11 cellular contexts compared by ENCODE assay signal in genomic region chr17:50763716-50764450, GRCh38. TPM values are rescaled to one million over a fixed set of nuclear protein-coding genes. Genes with fewer than 3 reads are reported as not detected.
DNase-seq lines count a peak whose midpoint lies in the region; ATAC-seq and FAIRE-seq lines count a peak whose summit lies in the region.
"Had no signal": no experiment of that assay in that cellular context is flagged by ENCODE, and none has a peak within 500 bp of the region (broad histone marks: within the 10 kb centered on the region; RNA-seq: fewer than 3 reads in every experiment).

No MANE protein-coding gene starts in this region.

- no peak overlapping the region for H3K27ac ChIP-seq in duodenal mucosa (ENCODE audit: low read depth, low read length)
- peak overlapping the region in 1 of 2 donors; percentile 4 for H3K27ac ChIP-seq in small intestine (ENCODE audit: low read depth in 1 of 2, low read length in 1 of 2)
- H3K27ac ChIP-seq: KMS-11 had no signal

- H3K9me3 ChIP-seq in duodenal mucosa (ENCODE audit: control insufficient read depth in 1 of 2, low read length in 2 of 2): no peaks in the 10 kb centered on the region
- no peaks in the 10 kb centered on the region for H3K9me3 ChIP-seq in small intestine (ENCODE audit: control insufficient read depth, low read depth)

- FAIRE-seq in small intestine (lab: Jason Lieb, UNC): no peak

- no peak overlapping the region for H3K9ac ChIP-seq in duodenal mucosa (ENCODE audit: low read depth in 1 of 2, low read length in 2 of 2)
- H3K9ac ChIP-seq: KMS-11 had no signal

- 31 to 63% (median 33%) methylated on average over 2 of the region's 2 CpGs for WGBS in small intestine, 3 donors

- POLR2A ChIA-PET in T-cell (lab: Charles Lee): interaction anchor here in 1 of 2 donors (0.8 kb wide), 1 partner anchor 89 kb away, joined by 3 read pairs; no protein-coding TSS in a partner anchor

- H3K4me1 Mint-ChIP-seq in T-cell: peaks cover 12 to 20% (median 19%) of the 10 kb centered on the region in 3 donors

- H3K27me3 ChIP-seq in duodenal mucosa (ENCODE audit: control insufficient read depth in 1 of 2, insufficient read depth in 2 of 2, low read length in 2 of 2): no peaks in the 10 kb centered on the region
- H3K27me3 ChIP-seq in small intestine (ENCODE audit: control insufficient read depth in 2 of 2, insufficient read depth in 2 of 2, low read length in 2 of 2): no peaks in the 10 kb centered on the region

- DNase-seq in NCI-H2029 (lab: John Stamatoyannopoulos, UW) (peak; percentile 19), NCI-H2029 treated with DMSO at 0.1 percent for 48 hours (lab: John Stamatoyannopoulos, UW) (no peak), NCI-H1105 treated with DMSO at 0.1 percent for 48 hours (lab: John Stamatoyannopoulos, UW) (peak; percentile 17), small intestine (peak; percentile 65), T-cell (no peak)
- no peak for DNase-seq in stimulated activated CD4-positive, alpha-beta T cell treated with anti-CD3 and anti-CD28 coated beads, Interleukin-4, amount 100 ng/mL, for 1 hour
- DNase-seq: stimulated activated CD4-positive, alpha-beta T cell treated with anti-CD3 and anti-CD28 coated beads, Interleukin-15, amount 100 ng/mL, for 24 hours had no signal

- peak overlapping the region in 1 of 3 donors; percentile 66 for H3K4me3 Mint-ChIP-seq in T-cell
- H3K4me3 Mint-ChIP-seq: stimulated activated effector memory CD8-positive, alpha-beta T cell treated with anti-CD3 and anti-CD28 coated beads, Interleukin-12 subunit alpha, Interleukin-12 subunit beta, amount 100 ng/mL, for 72 hours had no signal

- no peak overlapping the region for H3K27ac Mint-ChIP-seq in T-cell
- H3K27ac Mint-ChIP-seq: stimulated activated effector memory CD8-positive, alpha-beta T cell treated with anti-CD3 and anti-CD28 coated beads, Interleukin-12 subunit alpha, Interleukin-12 subunit beta, amount 100 ng/mL, for 72 hours had no signal

- H3K4me1 ChIP-seq in duodenal mucosa (ENCODE audit: control insufficient read depth in 1 of 2, insufficient read depth in 2 of 2, low read length in 2 of 2) (peaks cover 34 to 38% of the 10 kb centered on the region in 2 donors), small intestine (ENCODE audit: control insufficient read depth in 2 of 2, insufficient read depth in 1 of 2, low read depth in 1 of 2, low read length in 1 of 2) (no peaks in the 10 kb centered on the region)

- peak overlapping the region; percentile 14 to 49 for H3K4me3 ChIP-seq in duodenal mucosa (ENCODE audit: low read depth in 1 of 2, low read length in 2 of 2)
- no peak overlapping the region for H3K4me3 ChIP-seq in small intestine (ENCODE audit: low read depth in 1 of 2, low read length in 2 of 2)

- H3K36me3 ChIP-seq in duodenal mucosa (ENCODE audit: control insufficient read depth in 1 of 2, insufficient read depth in 2 of 2, low read length in 2 of 2): peaks cover 4 to 15% of the 10 kb centered on the region in 2 donors
- H3K36me3 ChIP-seq in small intestine (ENCODE audit: control insufficient read depth in 2 of 2, insufficient read depth in 2 of 2, low read length in 2 of 2): peaks cover 0 to 2% of the 10 kb centered on the region in 2 donors

- no peak for ATAC-seq in T-cell (replicated peaks in 1 of 4)
- no peak for ATAC-seq in GM18517 (IDR thresholded peaks at IDR 0.05; ENCODE audit: unreplicated experiment)
- ATAC-seq: stimulated activated effector memory CD8-positive, alpha-beta T cell treated with anti-CD3 and anti-CD28 coated beads, Interleukin-12 subunit alpha, Interleukin-12 subunit beta, amount 100 ng/mL, for 72 hours had no signal

- CTCF ChIA-PET in T-cell (lab: Charles Lee): interaction anchor here in 1 of 2 donors (0.6 to 1.6 kb wide), 3 partner anchors 9 to 404 kb away, joined by 3 to 5 read pairs (median 3); no protein-coding TSS in a partner anchor

- H3K27me3 Mint-ChIP-seq in T-cell: peaks cover 3% of the 10 kb centered on the region in 2 donors

- H3K9me3 Mint-ChIP-seq in T-cell: no peaks in the 10 kb centered on the region
- H3K9me3 Mint-ChIP-seq: stimulated activated effector memory CD8-positive, alpha-beta T cell treated with anti-CD3 and anti-CD28 coated beads, Interleukin-12 subunit alpha, Interleukin-12 subunit beta, amount 100 ng/mL, for 72 hours had no signal

- no peaks in the 10 kb centered on the region for H3K36me3 Mint-ChIP-seq in T-cell
- H3K36me3 Mint-ChIP-seq: stimulated activated effector memory CD8-positive, alpha-beta T cell treated with anti-CD3 and anti-CD28 coated beads, Interleukin-12 subunit alpha, Interleukin-12 subunit beta, amount 100 ng/mL, for 72 hours had no signal

RNA-seq across cellular contexts. Expression of gene ANKRD40CL, which starts 3.4 kb away (rescaled TPM):
- polyA plus RNA-seq in small intestine: 100 to 1,000 TPM in 2 of 3 donors, 10 to 100 TPM in 1; 60.8 to 298 (median 237) TPM
- total RNA-seq in T-cell: not detected

RNA-seq across cellular contexts. Expression of gene LUC7L3, which starts 44.5 kb away (rescaled TPM):
- polyA plus RNA-seq in small intestine: 100 to 1,000 TPM in 2 of 3 donors, 10 to 100 TPM in 1; 57.4 to 466 (median 435) TPM
- total RNA-seq in T-cell: 100 to 1,000 TPM; 126 to 273 (median 232) TPM

RNA-seq across cellular contexts. Expression of gene ANKRD40, which starts 56.2 kb away (rescaled TPM):
- polyA plus RNA-seq in small intestine: 10 to 100 TPM in 1 of 3 donors, 1 to 10 TPM in 2; 5.7 to 12.5 (median 6.7) TPM
- total RNA-seq in T-cell: 10 to 100 TPM; 30.3 to 37.6 (median 34.5) TPM

Comparison
In these comparisons a context has a peak if more than half of its experiments do, and no peak if none do; other contexts are left out.
1. DNase-seq: peak in NCI-H2029 (single experiment), NCI-H1105 treated with DMSO at 0.1 percent for 48 hours (single experiment) and small intestine (single experiment); none in NCI-H2029 treated with DMSO at 0.1 percent for 48 hours (single experiment), T-cell (0 of 34) and stimulated activated CD4-positive, alpha-beta T cell treated with anti-CD3 and anti-CD28 coated beads, Interleukin-4, amount 100 ng/mL, for 1 hour (single experiment).
2. H3K4me3 ChIP-seq: peak in duodenal mucosa (2 of 2); none in small intestine (0 of 2).